10 cellular contexts compared by ENCODE assay signal in the genomic region with DNA sequence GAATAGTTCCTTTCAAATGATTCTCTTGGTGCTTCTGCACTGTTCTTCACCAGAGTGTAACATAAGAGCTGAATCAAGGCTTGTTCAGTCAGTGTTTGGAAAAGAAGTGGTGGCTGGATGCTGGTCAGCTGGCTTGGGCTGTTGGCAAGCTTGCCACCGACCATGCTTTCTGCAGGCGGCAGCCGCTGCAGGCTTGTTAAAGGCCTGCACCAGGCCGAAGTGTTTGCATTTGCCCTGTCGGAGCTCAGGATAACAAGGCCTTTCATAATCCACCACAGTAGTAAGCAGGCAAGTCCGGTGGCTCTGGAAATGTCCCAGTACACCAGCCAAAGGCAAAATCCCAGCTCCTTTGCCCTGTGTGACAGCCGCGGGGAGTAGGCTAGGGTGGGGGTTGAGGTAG. TPM values are rescaled to one million over a fixed set of nuclear protein-coding genes. Genes with fewer than 3 reads are reported as not detected.
DNase-seq lines count a peak whose midpoint lies in the region; FAIRE-seq and TF ChIP-seq lines count a peak whose summit lies in the region.
"Had no signal": no experiment of that assay in that cellular context is flagged by ENCODE, and none has a peak within 500 bp of the region (broad histone marks: within the 10 kb centered on the region; RNA-seq: fewer than 3 reads in every experiment).

No MANE protein-coding gene starts in this region.

- no peaks in the 10 kb centered on the region for H3K27me3 Mint-ChIP-seq in MCF 10A (ENCODE audit: insufficient read depth, unreplicated experiment)
- no peaks in the 10 kb centered on the region for H3K27me3 Mint-ChIP-seq in activated CD4-positive, alpha-beta T cell treated with anti-CD3 and anti-CD28 coated beads, Interleukin-2, amount 10 ng/mL, durations not matched to agents 7 days and 5 days

- no peak for TF ChIP-seq POLR2A in H1 (IDR thresholded peaks at IDR 0.05; ENCODE audit: control extremely low read depth in 1 of 2, low read depth in 2 of 2, low read length in 2 of 2)

- BruUV-seq in MCF 10A (replicated peaks; lab: Mats Ljungman, UMichigan): no TSS peak

- WGBS in H1 (ENCODE audit: extremely low coverage in 1 of 2, insufficient coverage in 1 of 2, insufficient read length in 1 of 2, insufficient replicate concordance in 2 of 2, low coverage in 1 of 2, low lambda C conversion rate in 2 of 2, missing lambda C conversion rate in 1 of 2), 2 experiments: 93% methylated on average over 8 of the region's 8 CpGs; no CpG with 5 or more reads in 1 of the 2 experiments

- H3K4me3 Mint-ChIP-seq in MCF 10A (ENCODE audit: unreplicated experiment): no peak overlapping the region
- H3K4me3 Mint-ChIP-seq in activated CD4-positive, alpha-beta T cell treated with anti-CD3 and anti-CD28 coated beads, Interleukin-2, amount 10 ng/mL, durations not matched to agents 7 days and 5 days: no peak overlapping the region

- no peak overlapping the region for H2BK120ac ChIP-seq in H1 (replicated peaks; ENCODE audit: low read depth, low read length)

- POLR2A ChIA-PET in MCF 10A (lab: Yijun Ruan, JAX): no interaction called here
- POLR2A ChIA-PET in H1 (lab: Charles Lee; ENCODE audit: partially characterized antibody): interaction anchor here (1.4 to 1.8 kb wide), 2 partner anchors 12 to 39 kb away, joined by 3 read pairs; no protein-coding TSS in a partner anchor
- POLR2A ChIA-PET in activated CD4-positive, alpha-beta T cell treated with anti-CD3 and anti-CD28 coated beads, Interleukin-2, amount 10 ng/mL, durations not matched to agents 7 days and 5 days (lab: Charles Lee): no interaction called here

- H2AFZ ChIP-seq in H1 (ENCODE audit: low read length): no peak overlapping the region

- no peak overlapping the region for H4K8ac ChIP-seq in H1 (ENCODE audit: extremely low read depth, insufficient read depth, low read length)

- no peak overlapping the region for H3K4ac ChIP-seq in H1 (replicated peaks; ENCODE audit: insufficient read length, low read depth, low read length)

- H4K5ac ChIP-seq in H1 (ENCODE audit: insufficient read length, low read depth, low read length): no peak overlapping the region

- no peak overlapping the region for H3K56ac ChIP-seq in H1 (replicated peaks; ENCODE audit: insufficient read length, low read depth, low read length)

- in situ Hi-C loops in T47D (cut with HindIII; ENCODE audit: low pct_unique_long_range_greater_than_20kb, low sequenced_read_pairs) (no loop called here), brain microvascular endothelial cell (cut with HindIII; ENCODE audit: low pct_ligation_motif_present, low sequenced_read_pairs) (no loop called here)

- no peaks in the 10 kb centered on the region for H3K9me3 Mint-ChIP-seq in MCF 10A (ENCODE audit: unreplicated experiment)
- no peaks in the 10 kb centered on the region for H3K9me3 Mint-ChIP-seq in activated CD4-positive, alpha-beta T cell treated with anti-CD3 and anti-CD28 coated beads, Interleukin-2, amount 10 ng/mL, durations not matched to agents 7 days and 5 days

- no peak overlapping the region for H3K18ac ChIP-seq in H1 (ENCODE audit: extremely low read depth, low read length)

- H3K79me2 ChIP-seq in H1 (ENCODE audit: control insufficient read depth in 1 of 2, insufficient read depth in 2 of 2, low read length in 2 of 2): peaks cover 0 to 19% of the 10 kb centered on the region in 2 experiments; a peak in 2 of 4 replicates

- DNase-seq in T47D (ENCODE audit: low read depth in 1 of 2, low spot score in 1 of 2) (peak; percentile 32 to 80), MCF 10A (ENCODE audit: unreplicated experiment) (no peak), H1 (ENCODE audit: low read depth in 1 of 2, low spot score in 2 of 2) (no peak), middle frontal gyrus (ENCODE audit: extremely low spot score, low spot score) (peak; percentile 77), HPDE6-E6E7 (ENCODE audit: extremely low spot score) (no peak), brain microvascular endothelial cell (no peak)
- DNase-seq in activated CD4-positive, alpha-beta T cell treated with anti-CD3 and anti-CD28 coated beads, Interleukin-2, amount 10 ng/mL, durations not matched to agents 7 days and 5 days: no peak
- DNase-seq in stimulated activated CD4-positive, alpha-beta T cell treated with anti-CD3 and anti-CD28 coated beads, Interleukin-2, amount 100 ng/mL, for 48 hours: no peak
- DNase-seq: activated CD4-positive, alpha-beta T cell treated with anti-CD3 and anti-CD28 coated beads, Interleukin-2, amount 50 U/mL, for 4 hours had no signal

- no peak overlapping the region for H2BK15ac ChIP-seq in H1 (ENCODE audit: low read length)

- H3K36me3 ChIP-seq in H1 (ENCODE audit: control insufficient read depth in 2 of 4, insufficient read depth in 4 of 4, low read length in 3 of 4) (no peaks in the 10 kb centered on the region), brain microvascular endothelial cell (replicated peaks) (no peaks in the 10 kb centered on the region)

- no peak overlapping the region for H3K23ac ChIP-seq in H1 (ENCODE audit: insufficient read length)

- H2BK20ac ChIP-seq in H1 (ENCODE audit: low read length): no peak overlapping the region

- no peak overlapping the region for H3K27ac Mint-ChIP-seq in MCF 10A (ENCODE audit: low read depth, unreplicated experiment)
- no peak overlapping the region for H3K27ac Mint-ChIP-seq in activated CD4-positive, alpha-beta T cell treated with anti-CD3 and anti-CD28 coated beads, Interleukin-2, amount 10 ng/mL, durations not matched to agents 7 days and 5 days

- H3K14ac ChIP-seq in H1 (ENCODE audit: insufficient read length): no peak overlapping the region

- no peak for TF ChIP-seq EP300 in H1 (IDR thresholded peaks at IDR 0.05; ENCODE audit: borderline replicate concordance in 1 of 2, low read depth in 2 of 2, low read length in 2 of 2)

- 0 out of 2 replicates have a peak overlapping the region, but pooled peaks have one; percentile 34 for H2AK5ac ChIP-seq in H1 (ENCODE audit: low read depth, low read length)

- H3K4me1 Mint-ChIP-seq in MCF 10A (ENCODE audit: insufficient read depth, unreplicated experiment): no peaks in the 10 kb centered on the region
- H3K4me1 Mint-ChIP-seq in activated CD4-positive, alpha-beta T cell treated with anti-CD3 and anti-CD28 coated beads, Interleukin-2, amount 10 ng/mL, durations not matched to agents 7 days and 5 days: no peaks in the 10 kb centered on the region

- H3K27ac ChIP-seq in H1 (ENCODE audit: low read depth, low read length) (no peak overlapping the region), brain microvascular endothelial cell (no peak overlapping the region)
- H3K27ac ChIP-seq: epithelial cell of prostate had no signal

- H3K79me1 ChIP-seq in H1 (ENCODE audit: low read depth, low read length): peaks cover 5% of the 10 kb centered on the region

- H3K27me3 ChIP-seq in H1 (replicated peaks in 1 of 4; ENCODE audit: control insufficient read depth in 3 of 4, extremely low read depth in 1 of 4, insufficient read depth in 3 of 4, low read length in 3 of 4) (no peaks in the 10 kb centered on the region), brain microvascular endothelial cell (replicated peaks) (no peaks in the 10 kb centered on the region)

- intact Hi-C loops in MCF 10A (cut with micrococcal nuclease): no loop called here

- H3K4me2 ChIP-seq in H1 (ENCODE audit: insufficient read depth in 1 of 2, low read depth in 2 of 2, low read length in 2 of 2): no peak overlapping the region

- no peak overlapping the region for H4K91ac ChIP-seq in H1 (replicated peaks; ENCODE audit: insufficient read length, low read length)

- no peaks in the 10 kb centered on the region for H4K20me1 ChIP-seq in H1 (replicated peaks in 1 of 2; ENCODE audit: control insufficient read depth in 1 of 2, insufficient read depth in 2 of 2, low read length in 2 of 2)

- H3K9ac ChIP-seq in H1 (replicated peaks in 1 of 4; ENCODE audit: extremely low read depth in 1 of 4, low read depth in 3 of 4, low read length in 3 of 4): no peak overlapping the region; a peak in 1 of 7 replicates

- CTCF ChIA-PET in MCF 10A (lab: Yijun Ruan, JAX): interaction anchor here (0.6 to 0.7 kb wide), 2 partner anchors 46 to 210 kb away, joined by 3 to 4 read pairs; no protein-coding TSS in a partner anchor
- CTCF ChIA-PET in H1 (lab: Charles Lee; ENCODE audit: partially characterized antibody): interaction anchor here (0.8 to 1.0 kb wide), 2 partner anchors 23 to 24 kb away, joined by 3 to 4 read pairs; no protein-coding TSS in a partner anchor
- CTCF ChIA-PET in activated CD4-positive, alpha-beta T cell treated with anti-CD3 and anti-CD28 coated beads, Interleukin-2, amount 10 ng/mL, durations not matched to agents 7 days and 5 days (lab: Charles Lee): no interaction called here

- no peak overlapping the region for H3K4me3 ChIP-seq in H1 (ENCODE audit: extremely low read depth in 1 of 4, insufficient read depth in 2 of 4, low read depth in 3 of 4, low read length in 4 of 4)
- H3K4me3 ChIP-seq in brain microvascular endothelial cell (ENCODE audit: low read depth, low read length): no peak overlapping the region

- TF ChIP-seq CTCF in MCF 10A (IDR thresholded peaks at IDR 0.05; ENCODE audit: unreplicated experiment) (no peak), H1 (IDR thresholded peaks at IDR 0.05; ENCODE audit: control extremely low read depth in 1 of 3, insufficient read depth in 1 of 3, low read depth in 1 of 3, low read length in 3 of 3) (no peak), brain microvascular endothelial cell (IDR thresholded peaks at IDR 0.05; ENCODE audit: low read depth, low read length, missing control alignments) (no peak)

- TF ChIP-seq RAD21 in H1 (IDR thresholded peaks at IDR 0.05 in 1 of 2, conservative IDR thresholded peaks at IDR 0.05 in 1 of 2; ENCODE audit: low read depth in 2 of 2, low read length in 2 of 2): no peak

- no peaks in the 10 kb centered on the region for H3K23me2 ChIP-seq in H1 (ENCODE audit: low read depth, low read length)

- no peak for FAIRE-seq in H1 (lab: Jason Lieb, UNC)

- no peaks in the 10 kb centered on the region for H3K9me3 ChIP-seq in H1 (ENCODE audit: insufficient read depth in 2 of 2, low read depth in 1 of 2, low read length in 1 of 2)

- no peaks in the 10 kb centered on the region for H3K36me3 Mint-ChIP-seq in MCF 10A (ENCODE audit: insufficient read depth, unreplicated experiment)
- no peaks in the 10 kb centered on the region for H3K36me3 Mint-ChIP-seq in activated CD4-positive, alpha-beta T cell treated with anti-CD3 and anti-CD28 coated beads, Interleukin-2, amount 10 ng/mL, durations not matched to agents 7 days and 5 days (ENCODE audit: low read depth)

- peaks cover 0 to 11% (median 8%) of the 10 kb centered on the region in 4 experiments; a peak in 3 of 7 replicates for H3K4me1 ChIP-seq in H1 (replicated peaks in 1 of 4; ENCODE audit: control insufficient read depth in 3 of 4, insufficient read depth in 4 of 4, low read length in 3 of 4)

- no peak overlapping the region for H2BK5ac ChIP-seq in H1 (ENCODE audit: low read depth, low read length)

- H2BK12ac ChIP-seq in H1 (ENCODE audit: low read depth, low read length): no peak overlapping the region

RNA-seq across cellular contexts. Expression of gene DAAM1, which starts 26.9 kb away (rescaled TPM):
- total RNA-seq in MCF 10A (2022): 27.3 and 27.4 TPM in 2 replicates
- 38.1 and 44.9 TPM in 2 replicates for total RNA-seq in H1 (2021; fragmentation: NEBNext Ultra II Directional; extraction: Animal tissue kit (Norgen Biotek cat#: 25700))
- 4.2 and 5.0 TPM in 2 replicates for polyA plus RNA-seq in H1 (2011; rRNA removed)
- polyA plus RNA-seq in H1 (2011; cell fraction: cytosol; rRNA removed): 6.6 TPM
- 9.2 TPM for polyA plus RNA-seq in H1 (2011; cell fraction: nucleus; rRNA removed)
- 10.3 to 27.1 TPM (median 13.4 TPM) in 4 replicates for polyA plus RNA-seq in H1 (2012, experiment 1 of 2)
- 1.4 TPM for polyA plus RNA-seq in H1 (2012, experiment 2 of 2)
- 29.9 TPM for polyA plus RNA-seq in H1 (2013, experiment 1 of 2)
- 25.1 TPM for polyA plus RNA-seq in H1 (2013, experiment 2 of 2)
- 33.1 and 47.9 TPM in 2 replicates for polyA minus RNA-seq in H1 (2011; rRNA and poly(A)+ RNA removed)
- polyA minus RNA-seq in H1 (2011; cell fraction: cytosol; rRNA and poly(A)+ RNA removed): 8.6 TPM
- polyA minus RNA-seq in H1 (2011; cell fraction: nucleus; rRNA and poly(A)+ RNA removed): 64.8 TPM
- 10 to 100 TPM; 18.2 to 20.0 TPM for total RNA-seq in activated CD4-positive, alpha-beta T cell treated with anti-CD3 and anti-CD28 coated beads, Interleukin-2, amount 10 ng/mL, durations not matched to agents 7 days and 5 days

Comparison
In these comparisons a context has a peak if more than half of its experiments do, and no peak if none do; other contexts are left out.
1. DNase-seq: peak in T47D (2 of 2) and middle frontal gyrus (single experiment); none in MCF 10A (single experiment), H1 (0 of 2), HPDE6-E6E7 (single experiment), brain microvascular endothelial cell (single experiment), activated CD4-positive, alpha-beta T cell treated with anti-CD3 and anti-CD28 coated beads, Interleukin-2, amount 10 ng/mL, durations not matched to agents 7 days and 5 days (single experiment) and stimulated activated CD4-positive, alpha-beta T cell treated with anti-CD3 and anti-CD28 coated beads, Interleukin-2, amount 100 ng/mL, for 48 hours (0 of 2).